20 cellular contexts compared by ENCODE assay signal in the genomic region with DNA sequence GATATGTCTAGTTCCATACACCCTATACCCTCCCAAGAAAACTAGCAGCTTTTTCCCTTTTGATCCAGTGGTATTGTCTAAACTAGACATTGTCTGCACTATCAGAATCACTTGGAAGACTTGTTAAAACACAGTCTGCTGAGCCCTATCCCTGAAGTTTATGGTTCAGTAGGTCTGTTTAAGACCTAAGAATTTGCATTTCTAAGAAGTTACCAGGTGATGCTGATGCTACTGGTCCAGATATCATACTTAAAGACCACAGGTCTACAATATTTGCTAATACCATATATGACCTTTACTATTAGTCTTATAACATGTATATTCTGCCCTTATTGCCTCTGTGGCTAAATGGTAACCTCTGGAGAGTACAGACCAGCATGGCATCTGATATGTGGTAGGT.
"Had no signal": no experiment of that assay in that cellular context is flagged by ENCODE, and none has a peak within 500 bp of the region (broad histone marks: within the 10 kb centered on the region; RNA-seq: fewer than 3 reads in every experiment).

No MANE protein-coding gene starts in this region.

- ATAC-seq: activated CD8-positive, alpha-beta T cell treated with anti-CD3 and anti-CD28 coated beads for 36 hours; activated naive CD8-positive, alpha-beta T cell treated with anti-CD3 and anti-CD28 coated beads, Interleukin-2, amount 50 U/mL, for 24 hours; esophagus mucosa; natural killer cell; right cardiac atrium; WTC11 had no signal

- DNase-seq: activated CD4-positive, alpha-beta T cell treated with anti-CD3 and anti-CD28 coated beads, Interleukin-2, amount 50 U/mL, for 1 hour; activated CD8-positive, alpha-beta T cell treated with anti-CD3 and anti-CD28 coated beads for 36 hours; activated naive CD8-positive, alpha-beta T cell treated with anti-CD3 and anti-CD28 coated beads, Interleukin-2, amount 50 U/mL, for 24 hours; activated T-cell treated with anti-CD3 and anti-CD28 coated beads, Interleukin-2, amount 50 U/mL, for 48 hours; amygdala; endodermal cell; foreskin fibroblast; head of caudate nucleus; hippocampal formation; kidney; mesendoderm; natural killer cell; posterior cingulate gyrus; right cardiac atrium; stimulated activated CD4-positive, alpha-beta T cell treated with anti-CD3 and anti-CD28 coated beads, Interleukin-4, amount 100 ng/mL, for 1 hour; substantia nigra; uterus had no signal

- H3K27me3 ChIP-seq: uterus had no signal

- H3K36me3 ChIP-seq: uterus had no signal

- H3K4me1 ChIP-seq: uterus had no signal

- FAIRE-seq: bronchial epithelial cell, kidney had no signal

- H3K4me3 ChIP-seq: uterus had no signal

- H3K27ac ChIP-seq: uterus had no signal

- H3K9me3 ChIP-seq: uterus had no signal
